15 cellular contexts compared by ENCODE assay signal in genomic region chr5:143315214-143315613, GRCh38.
"Had no signal": no experiment of that assay in that cellular context is flagged by ENCODE, and none has a peak within 500 bp of the region (broad histone marks: within the 10 kb centered on the region; RNA-seq: fewer than 3 reads in every experiment).

No MANE protein-coding gene starts in this region.

- H2AFZ ChIP-seq: neural progenitor cell had no signal

- H3K9me3 ChIP-seq: ascending aorta, pancreas, transverse colon had no signal

- DNase-seq: activated CD4-positive, alpha-beta T cell treated with anti-CD3 and anti-CD28 coated beads for 4 hours; activated naive CD4-positive, alpha-beta T cell; cortex of kidney; effector CD8-positive, alpha-beta T cell; hippocampal formation; pancreas; T-cell; transverse colon; WERI-Rb-1 had no signal

- H3K27me3 Mint-ChIP-seq: T-cell had no signal

- H3K36me3 ChIP-seq: cardiac muscle cell, neural progenitor cell, pancreas had no signal

- H3K27ac Mint-ChIP-seq: neural progenitor cell; stimulated activated effector memory CD8-positive, alpha-beta T cell treated with anti-CD3 and anti-CD28 coated beads, Interleukin-12 subunit alpha, Interleukin-12 subunit beta, amount 100 ng/mL, for 72 hours; T-cell had no signal

- H3K36me3 Mint-ChIP-seq: neural progenitor cell had no signal

- H3K4me3 Mint-ChIP-seq: activated T-helper 1 cell treated with anti-CD3 and anti-CD28 coated beads, Interleukin-12 subunit alpha, Interleukin-12 subunit beta, Interleukin-2, Interleukin-4 antibody, amounts not matched to agents 30 ng/mL and 10 ng/mL and 1 ng/mL, durations not matched to agents 14 hours and 24 hours and 36 hours; neural progenitor cell; stimulated activated effector memory CD8-positive, alpha-beta T cell treated with anti-CD3 and anti-CD28 coated beads, Interleukin-12 subunit alpha, Interleukin-12 subunit beta, amount 100 ng/mL, for 72 hours; T-cell had no signal

- H3K27ac ChIP-seq: cardiac muscle cell, neural progenitor cell, pancreas, skin epidermis, transverse colon, WERI-Rb-1 had no signal

- H3K4me3 ChIP-seq: ascending aorta, cardiac muscle cell, neural progenitor cell, pancreas, skin epidermis, transverse colon had no signal

- H3K9ac ChIP-seq: neural progenitor cell had no signal

- H3K27me3 ChIP-seq: ascending aorta, cardiac muscle cell, neural progenitor cell, pancreas, transverse colon had no signal

- ATAC-seq: stimulated activated effector memory CD8-positive, alpha-beta T cell treated with anti-CD3 and anti-CD28 coated beads, Interleukin-12 subunit alpha, Interleukin-12 subunit beta, amount 100 ng/mL, for 72 hours; T-cell had no signal

- H3K4me1 Mint-ChIP-seq: neural progenitor cell had no signal

- H3K4me2 ChIP-seq: neural progenitor cell had no signal
